ENCODE assay signal across 10 cellular contexts in the genomic region with DNA sequence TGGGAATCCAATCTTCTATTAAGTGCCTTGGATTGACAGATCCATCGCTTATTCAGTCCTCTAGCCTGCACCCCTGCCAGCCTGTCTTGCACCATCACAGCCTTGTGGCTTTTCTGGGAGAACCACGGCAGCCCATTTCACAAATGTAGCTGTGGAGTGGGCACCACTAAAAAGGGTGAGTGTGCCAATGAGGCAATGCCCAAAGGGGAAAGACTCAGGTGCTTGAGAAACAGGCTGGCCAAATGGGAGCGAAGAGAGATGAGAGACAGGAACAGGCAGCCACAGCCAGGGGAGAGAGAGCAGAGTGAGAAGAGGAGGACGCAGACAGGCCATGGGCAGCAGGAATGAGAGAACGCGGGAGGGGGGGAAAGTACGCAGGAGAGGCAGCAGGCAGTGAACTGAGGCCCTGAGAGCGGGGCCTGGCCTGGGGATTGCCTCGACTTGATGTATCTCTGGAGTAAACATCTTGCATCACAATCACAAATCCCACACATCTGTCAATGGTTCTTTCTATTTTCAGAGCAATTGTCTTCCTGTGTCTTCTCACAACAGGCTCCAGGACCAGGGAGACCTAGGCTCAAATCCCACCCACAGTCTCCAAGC.
"Had no signal": no experiment of that assay in that cellular context is flagged by ENCODE, and none has a peak within 500 bp of the region (broad histone marks: within the 10 kb centered on the region; RNA-seq: fewer than 3 reads in every experiment).

No MANE protein-coding gene starts in this region.

- H3K4me1 ChIP-seq: pancreas, spleen, testis had no signal

- H2AFZ ChIP-seq: neural progenitor cell had no signal

- H3K4me3 ChIP-seq: neural progenitor cell, pancreas, sigmoid colon, spleen, testis had no signal

- H3K36me3 Mint-ChIP-seq: activated naive CD8-positive, alpha-beta T cell treated with anti-CD3 and anti-CD28 coated beads for 36 hours; neural progenitor cell had no signal

- H3K9ac ChIP-seq: neural progenitor cell had no signal

- H3K4me1 Mint-ChIP-seq: activated B cell treated with CpG ODN at 0.5 μM for 24 hours; activated naive CD8-positive, alpha-beta T cell treated with anti-CD3 and anti-CD28 coated beads for 36 hours had no signal

- H3K36me3 ChIP-seq: neural progenitor cell, pancreas, sigmoid colon, spleen had no signal

- H3K27me3 ChIP-seq: neural progenitor cell, pancreas, sigmoid colon, testis had no signal

- H3K9me3 Mint-ChIP-seq: activated B cell treated with CpG ODN at 0.5 μM for 24 hours; activated CD4-positive, alpha-beta T cell treated with anti-CD3 and anti-CD28 coated beads, Interleukin-2, amount 10 ng/mL, durations not matched to agents 24 days and 14 days; activated naive CD8-positive, alpha-beta T cell treated with anti-CD3 and anti-CD28 coated beads for 36 hours; neural progenitor cell; stimulated activated naive CD8-positive, alpha-beta T cell treated with anti-CD3 and anti-CD28 coated beads, Interleukin-15, amount 100 ng/mL, for 72 hours; T-helper 2 cell treated with Interferon-gamma antibody and Interleukin-4, amounts not matched to agents 5 μg/mL and 100 μg/mL, for 36 hours had no signal

- ATAC-seq: pancreas; stimulated activated naive CD8-positive, alpha-beta T cell treated with anti-CD3 and anti-CD28 coated beads, Interleukin-15, amount 100 ng/mL, for 72 hours had no signal

- H3K9me3 ChIP-seq: pancreas, sigmoid colon, spleen, testis had no signal

- H3K27ac ChIP-seq: neural progenitor cell, pancreas, sigmoid colon, testis had no signal

- H3K27ac Mint-ChIP-seq: activated B cell treated with CpG ODN at 0.5 μM for 24 hours; activated CD4-positive, alpha-beta T cell treated with anti-CD3 and anti-CD28 coated beads, Interleukin-2, amount 10 ng/mL, durations not matched to agents 24 days and 14 days; activated naive CD8-positive, alpha-beta T cell treated with anti-CD3 and anti-CD28 coated beads for 36 hours; neural progenitor cell; stimulated activated naive CD8-positive, alpha-beta T cell treated with anti-CD3 and anti-CD28 coated beads, Interleukin-15, amount 100 ng/mL, for 72 hours; T-helper 2 cell treated with Interferon-gamma antibody and Interleukin-4, amounts not matched to agents 5 μg/mL and 100 μg/mL, for 36 hours had no signal

- DNase-seq: activated B cell treated with CpG ODN at 0.5 μM for 24 hours; activated CD4-positive, alpha-beta T cell treated with anti-CD3 and anti-CD28 coated beads, Interleukin-2, amount 10 ng/mL, durations not matched to agents 24 days and 14 days; activated naive CD8-positive, alpha-beta T cell treated with anti-CD3 and anti-CD28 coated beads for 36 hours; pancreas; sigmoid colon; spleen; stimulated activated naive CD8-positive, alpha-beta T cell treated with anti-CD3 and anti-CD28 coated beads, Interleukin-15, amount 100 ng/mL, for 72 hours; testis had no signal

- H3K4me2 ChIP-seq: neural progenitor cell had no signal

- H3K4me3 Mint-ChIP-seq: activated B cell treated with CpG ODN at 0.5 μM for 24 hours; activated CD4-positive, alpha-beta T cell treated with anti-CD3 and anti-CD28 coated beads, Interleukin-2, amount 10 ng/mL, durations not matched to agents 24 days and 14 days; activated naive CD8-positive, alpha-beta T cell treated with anti-CD3 and anti-CD28 coated beads for 36 hours; neural progenitor cell; stimulated activated naive CD8-positive, alpha-beta T cell treated with anti-CD3 and anti-CD28 coated beads, Interleukin-15, amount 100 ng/mL, for 72 hours; T-helper 2 cell treated with Interferon-gamma antibody and Interleukin-4, amounts not matched to agents 5 μg/mL and 100 μg/mL, for 36 hours had no signal
